Comparison of ENCODE assay signal across 9 cellular contexts in genomic region chr5:64612349-64612961, GRCh38.
DNase-seq lines count a peak whose midpoint lies in the region; ATAC-seq and TF ChIP-seq lines count a peak whose summit lies in the region.
"Had no signal": no experiment of that assay in that cellular context is flagged by ENCODE, and none has a peak within 500 bp of the region (broad histone marks: within the 10 kb centered on the region; RNA-seq: fewer than 3 reads in every experiment).

No MANE protein-coding gene starts in this region.

- H3K9me3 Mint-ChIP-seq in CD4-positive, alpha-beta memory T cell: no peaks in the 10 kb centered on the region
- H3K9me3 Mint-ChIP-seq: CD4-positive, CD25-positive, alpha-beta regulatory T cell had no signal

- H3K27me3 ChIP-seq in left lung: no peaks in the 10 kb centered on the region
- no peaks in the 10 kb centered on the region for H3K27me3 ChIP-seq in CD4-positive, alpha-beta memory T cell (ENCODE audit: insufficient read depth, low read length)

- H3K27me3 Mint-ChIP-seq in CD4-positive, alpha-beta memory T cell: peaks cover 7 to 11% of the 10 kb centered on the region in 2 donors
- H3K27me3 Mint-ChIP-seq: CD4-positive, CD25-positive, alpha-beta regulatory T cell had no signal

- H3K27ac Mint-ChIP-seq in CD4-positive, alpha-beta memory T cell: no peak overlapping the region
- H3K27ac Mint-ChIP-seq: CD4-positive, CD25-positive, alpha-beta regulatory T cell had no signal

- no peaks in the 10 kb centered on the region for H3K4me1 Mint-ChIP-seq in CD4-positive, alpha-beta memory T cell
- H3K4me1 Mint-ChIP-seq: CD4-positive, CD25-positive, alpha-beta regulatory T cell had no signal

- peak; percentile 20 to 32 for DNase-seq in NCI-H187 (lab: John Stamatoyannopoulos, UW)
- no peak for DNase-seq in NCI-H187 treated with DMSO at 0.1 percent for 48 hours (lab: John Stamatoyannopoulos, UW)
- DNase-seq in HFF-Myc (ENCODE audit: extremely low read depth, low read depth): peak; percentile 37
- peak; percentile 59 for DNase-seq in NCI-H524 treated with DMSO at 0.1 percent for 48 hours (lab: John Stamatoyannopoulos, UW)
- DNase-seq in choroid plexus epithelial cell (ENCODE audit: low read depth): peak; percentile 85
- DNase-seq in left lung: no peak
- DNase-seq in NCI-H226: no peak
- DNase-seq in CD4-positive, alpha-beta memory T cell: no peak

- POLR2A ChIA-PET in CD4-positive, alpha-beta memory T cell (lab: Charles Lee; ENCODE audit: partially characterized antibody): no interaction called here

- no peak overlapping the region for H3K27ac ChIP-seq in left lung
- no peak overlapping the region for H3K27ac ChIP-seq in CD4-positive, alpha-beta memory T cell (ENCODE audit: low read depth, low read length)

- peak; percentile 84 for ATAC-seq in left lung

- CTCF ChIA-PET in CD4-positive, alpha-beta memory T cell (lab: Charles Lee; ENCODE audit: partially characterized antibody): interaction anchor here (0.8 kb wide), 1 partner anchor 13 kb away, joined by 3 read pairs; no protein-coding TSS in a partner anchor

- no peaks in the 10 kb centered on the region for H3K36me3 Mint-ChIP-seq in CD4-positive, alpha-beta memory T cell
- H3K36me3 Mint-ChIP-seq: CD4-positive, CD25-positive, alpha-beta regulatory T cell had no signal

- no peaks in the 10 kb centered on the region for H3K9me3 ChIP-seq in left lung
- no peaks in the 10 kb centered on the region for H3K9me3 ChIP-seq in CD4-positive, alpha-beta memory T cell (ENCODE audit: control insufficient read depth in 1 of 2, low read length in 2 of 2)

- intact Hi-C loops in left lung (cut with DNase I): loop anchor here in 1 of 2 donors (5.0 kb wide), 1 partner anchor 380 kb away; no protein-coding TSS in a partner anchor
- intact Hi-C loops in CD4-positive, alpha-beta memory T cell (cut with micrococcal nuclease): no loop called here

- H3K4me3 ChIP-seq in HFF-Myc (replicated peaks; ENCODE audit: low read depth, low read length): no peak overlapping the region
- no peak overlapping the region for H3K4me3 ChIP-seq in choroid plexus epithelial cell (ENCODE audit: low read depth, low read length)
- no peak overlapping the region for H3K4me3 ChIP-seq in left lung
- H3K4me3 ChIP-seq in CD4-positive, alpha-beta memory T cell (ENCODE audit: low read length in 2 of 2): no peak overlapping the region

- H3K4me3 Mint-ChIP-seq in CD4-positive, alpha-beta memory T cell: no peak overlapping the region
- H3K4me3 Mint-ChIP-seq: CD4-positive, CD25-positive, alpha-beta regulatory T cell had no signal

- TF ChIP-seq CTCF in HFF-Myc (IDR thresholded peaks at IDR 0.05; ENCODE audit: low read depth, low read length, missing control alignments) (peak; percentile 82), choroid plexus epithelial cell (conservative IDR thresholded peaks at IDR 0.05; ENCODE audit: low read depth, low read length) (peak; percentile 87), left lung (IDR thresholded peaks at IDR 0.05) (peak; percentile 17 to 60)

- no peaks in the 10 kb centered on the region for H3K4me1 ChIP-seq in left lung
- H3K4me1 ChIP-seq in CD4-positive, alpha-beta memory T cell (ENCODE audit: insufficient read depth, low read length): no peaks in the 10 kb centered on the region

- no peaks in the 10 kb centered on the region for H3K36me3 ChIP-seq in left lung
- no peaks in the 10 kb centered on the region for H3K36me3 ChIP-seq in CD4-positive, alpha-beta memory T cell (ENCODE audit: insufficient read depth, low read length)

Comparison
In these comparisons a context has a peak if more than half of its experiments do, and no peak if none do; other contexts are left out.
1. DNase-seq: peak in NCI-H187 (2 of 2), HFF-Myc (single experiment), NCI-H524 treated with DMSO at 0.1 percent for 48 hours (single experiment) and choroid plexus epithelial cell (single experiment); none in NCI-H187 treated with DMSO at 0.1 percent for 48 hours (single experiment), left lung (0 of 2), NCI-H226 (single experiment) and CD4-positive, alpha-beta memory T cell (0 of 5).
2. Peak in every context shown above with its lines, with median percentiles within 50 percentile points of each other: CTCF ChIP-seq.